Comparison of ENCODE assay signal across 13 cellular contexts in genomic region chr2:121826036-121826435, GRCh38.
A peak's percentile ranks its signal among the peaks of the same experiment; 100 is the strongest.
DNase-seq lines count a peak whose midpoint lies in the region; ATAC-seq, FAIRE-seq and TF ChIP-seq lines count a peak whose summit lies in the region.
"Had no signal": no experiment of that assay in that cellular context is flagged by ENCODE, and none has a peak within 500 bp of the region (broad histone marks: within the 10 kb centered on the region; RNA-seq: fewer than 3 reads in every experiment).

No MANE protein-coding gene starts in this region.

- H3K79me2 ChIP-seq in K562 (ENCODE audit: control insufficient read depth, insufficient read depth, low read length): no peaks in the 10 kb centered on the region

- no peak overlapping the region for H3K4me2 ChIP-seq in K562 (ENCODE audit: insufficient read depth, low read length)

- peak; percentile 14 for DNase-seq in NCI-H748 (lab: John Stamatoyannopoulos, UW; ENCODE audit: unreplicated experiment)
- DNase-seq in NCI-H748 treated with DMSO at 0.1 percent for 48 hours (lab: John Stamatoyannopoulos, UW): no peak
- DNase-seq in EH (ENCODE audit: low read depth): peak; percentile 3
- no peak for DNase-seq in K562 (ENCODE audit: extremely low read depth in 1 of 4, low spot score in 3 of 4)
- DNase-seq in myocyte (ENCODE audit: low read depth): peak; percentile 34
- no peak for DNase-seq in activated CD4-positive, alpha-beta T cell treated with anti-CD3 and anti-CD28 coated beads for 4 hours
- no peak for DNase-seq in NCI-H1092 (lab: John Stamatoyannopoulos, UW)
- no peak for DNase-seq in erythroblast (lab: John Stamatoyannopoulos, UW)
- DNase-seq: MM.1S, NCI-H1930, NCI-H2171 treated with DMSO at 0.1 percent for 48 hours, NCI-H524 treated with DMSO at 0.1 percent for 48 hours had no signal

- CTCF ChIA-PET in K562 (lab: Yijun Ruan, JAX; ENCODE audit: low intra/inter-chr PET ratio): no interaction called here

- no peaks in the 10 kb centered on the region for H4K20me1 ChIP-seq in K562 (replicated peaks; ENCODE audit: control insufficient read depth, insufficient read depth, low read length)

- TF ChIP-seq POLR2A in K562 (conservative IDR thresholded peaks at IDR 0.05) (no peak), erythroblast (IDR thresholded peaks at IDR 0.05; ENCODE audit: low read length) (no peak)

- no peak overlapping the region for H3K27ac ChIP-seq in K562 (ENCODE audit: extremely low read depth, low read depth, low read length)

- FAIRE-seq in K562 (lab: Jason Lieb, UNC): no peak
- FAIRE-seq: A204.1 had no signal

- TF ChIP-seq CTCF in K562 (IDR thresholded peaks at IDR 0.05 in 2 of 3, conservative IDR thresholded peaks at IDR 0.05 in 1 of 3; ENCODE audit: insufficient read depth in 2 of 3, low read depth in 1 of 3, low read length in 3 of 3): no peak

- H3K4me3 ChIP-seq in K562: no peak overlapping the region

- no peaks in the 10 kb centered on the region for H3K9me3 ChIP-seq in K562 (replicated peaks; ENCODE audit: control insufficient read depth, insufficient read depth, low read depth, low read length)

- in situ Hi-C loops in K562 (cut with MboI): no loop called here

- POLR2A ChIA-PET in K562 (lab: Yijun Ruan, JAX): interaction anchor here (1.0 kb wide), 1 partner anchor 29 kb away, joined by 3 read pairs; no protein-coding TSS in a partner anchor

- intact Hi-C loops in K562 (cut with micrococcal nuclease): no loop called here

- H3K36me3 ChIP-seq in K562 (ENCODE audit: control insufficient read depth, insufficient read depth, low read length): no peaks in the 10 kb centered on the region

- H3K9me1 ChIP-seq in K562 (ENCODE audit: control insufficient read depth, insufficient read depth, low read length): no peaks in the 10 kb centered on the region

- no peak overlapping the region for H3K9ac ChIP-seq in K562 (ENCODE audit: insufficient read depth in 1 of 2, low read depth in 2 of 2, low read length in 2 of 2)

- no peak for TF ChIP-seq RAD21 in K562 (CRISPR knock-in tag; conservative IDR thresholded peaks at IDR 0.05 in 1 of 2, IDR thresholded peaks at IDR 0.05 in 1 of 2)

- BruUV-seq in K562 (replicated peaks; lab: Mats Ljungman, UMichigan): no TSS peak

- no peak overlapping the region for H2AFZ ChIP-seq in K562 (ENCODE audit: low read depth, low read length)

- no peak for TF ChIP-seq EP300 in K562 (IDR thresholded peaks at IDR 0.05; ENCODE audit: low read length)

- no peaks in the 10 kb centered on the region for H3K4me1 ChIP-seq in K562 (replicated peaks in 1 of 2; ENCODE audit: control insufficient read depth in 2 of 2, insufficient read depth in 2 of 2, low read length in 2 of 2)

- peaks cover 3 to 31% of the 10 kb centered on the region in 2 experiments; a peak in 3 of 5 replicates for H3K27me3 ChIP-seq in K562 (ENCODE audit: control insufficient read depth in 2 of 2, insufficient read depth in 2 of 2, low read length in 2 of 2)

- ATAC-seq in K562: 0 out of 3 replicates have a peak, but pooled peaks have one; percentile 35

- WGBS in K562 (ENCODE audit: insufficient coverage, low coverage, missing lambda C conversion rate): 0% methylated on average over 3 of the region's 3 CpGs

TF ChIP-seq in K562, 482 proteins besides CTCF, POLR2A, EP300 and RAD21:
- TF ChIP-seq ZNF12 (CRISPR knock-in tag; IDR thresholded peaks at IDR 0.05) (no peak), JUND (IDR thresholded peaks at IDR 0.05; ENCODE audit: borderline replicate concordance, low read depth, low read length) (no peak), JUND (tag; IDR thresholded peaks at IDR 0.05; ENCODE audit: borderline replicate concordance, low read depth, low read length) (no peak), FOXA1 (IDR thresholded peaks at IDR 0.05; ENCODE audit: borderline replicate concordance) (no peak), CREB3L1 (IDR thresholded peaks at IDR 0.05; ENCODE audit: borderline replicate concordance, low read depth) (no peak), TCF7 (IDR thresholded peaks at IDR 0.05; ENCODE audit: borderline replicate concordance) (no peak), SRSF3 (IDR thresholded peaks at IDR 0.05; ENCODE audit: insufficient read depth, low read length) (no peak), MAX (CRISPR knock-in tag; IDR thresholded peaks at IDR 0.05) (no peak), NFE2 (IDR thresholded peaks at IDR 0.05; ENCODE audit: low read depth) (no peak), THRAP3 (IDR thresholded peaks at IDR 0.05; ENCODE audit: borderline replicate concordance) (no peak), XRCC3 (IDR thresholded peaks at IDR 0.05) (no peak), ZBTB8A (IDR thresholded peaks at IDR 0.05; ENCODE audit: partially characterized antibody) (no peak), NFXL1 (CRISPR knock-in tag; IDR thresholded peaks at IDR 0.05) (no peak), NR4A1 (CRISPR knock-in tag; IDR thresholded peaks at IDR 0.05) (no peak), NR4A1 (tag; IDR thresholded peaks at IDR 0.05) (no peak), CCAR2 (IDR thresholded peaks at IDR 0.05; ENCODE audit: low read depth, low read length) (no peak)

Comparison
In these comparisons a context has a peak if more than half of its experiments do, and no peak if none do; other contexts are left out.
1. DNase-seq: peak in NCI-H748 (single experiment), EH (single experiment) and myocyte (single experiment); none in NCI-H748 treated with DMSO at 0.1 percent for 48 hours (single experiment), K562 (0 of 4), activated CD4-positive, alpha-beta T cell treated with anti-CD3 and anti-CD28 coated beads for 4 hours (0 of 2), NCI-H1092 (single experiment) and erythroblast (0 of 2).